In the genomic region with DNA sequence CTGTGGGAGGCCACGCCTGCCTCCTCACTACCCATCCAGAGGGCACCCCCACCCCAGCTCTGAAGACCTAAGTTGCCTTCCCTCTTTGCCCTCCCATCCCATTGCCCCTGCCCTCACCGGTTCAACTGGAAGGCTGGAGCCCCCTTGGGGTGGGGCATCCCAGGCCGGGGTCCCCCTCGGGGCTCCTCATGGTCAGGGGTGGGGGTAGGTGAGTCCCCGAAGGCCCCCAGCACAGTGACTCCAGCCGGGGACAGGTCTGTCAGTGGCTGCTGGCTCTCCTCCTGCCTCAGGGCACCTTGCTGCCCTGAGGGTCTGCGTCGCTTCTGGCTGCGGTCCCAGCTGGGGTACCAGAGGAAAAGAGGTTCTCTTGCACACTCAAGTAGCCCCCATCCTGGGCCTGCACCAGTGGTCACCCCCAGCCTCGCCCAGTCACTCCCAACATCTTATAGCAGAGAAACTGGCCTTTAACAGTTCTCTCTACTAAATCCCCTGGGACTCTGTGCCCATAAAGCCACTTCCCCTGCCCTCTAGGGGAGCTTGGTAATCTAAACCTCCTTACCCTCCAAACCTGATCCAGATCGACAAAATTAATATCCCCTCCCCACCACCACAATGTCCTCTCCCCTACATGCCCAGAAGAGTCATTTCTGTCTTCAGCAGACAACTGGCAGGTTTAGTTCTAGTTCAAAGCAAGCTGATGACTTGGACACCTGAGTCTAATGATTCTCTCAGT, we compare ENCODE assay signal across 2 cellular contexts.
TF ChIP-seq lines count a peak whose summit lies in the region.

No MANE protein-coding gene starts in this region.

TF ChIP-seq in SK-N-SH, 30 proteins besides CTCF, POLR2A, EP300 and RAD21 (continued from another document):
- no peak for TF ChIP-seq ZBTB33 (IDR thresholded peaks at IDR 0.05; ENCODE audit: borderline replicate concordance, low read depth)
- TF ChIP-seq POLR2AphosphoS5 (IDR thresholded peaks at IDR 0.05; ENCODE audit: low read depth, low read length), result 0 out of 2 replicates have a peak, but pooled peaks have one; percentile 26

TF ChIP-seq in SK-N-SH treated with all-trans-retinoic acid at 6 μM for 48 hours, 23 proteins besides CTCF, POLR2A, EP300 and RAD21 (continued from another document):
- TF ChIP-seq, protein P1, sequence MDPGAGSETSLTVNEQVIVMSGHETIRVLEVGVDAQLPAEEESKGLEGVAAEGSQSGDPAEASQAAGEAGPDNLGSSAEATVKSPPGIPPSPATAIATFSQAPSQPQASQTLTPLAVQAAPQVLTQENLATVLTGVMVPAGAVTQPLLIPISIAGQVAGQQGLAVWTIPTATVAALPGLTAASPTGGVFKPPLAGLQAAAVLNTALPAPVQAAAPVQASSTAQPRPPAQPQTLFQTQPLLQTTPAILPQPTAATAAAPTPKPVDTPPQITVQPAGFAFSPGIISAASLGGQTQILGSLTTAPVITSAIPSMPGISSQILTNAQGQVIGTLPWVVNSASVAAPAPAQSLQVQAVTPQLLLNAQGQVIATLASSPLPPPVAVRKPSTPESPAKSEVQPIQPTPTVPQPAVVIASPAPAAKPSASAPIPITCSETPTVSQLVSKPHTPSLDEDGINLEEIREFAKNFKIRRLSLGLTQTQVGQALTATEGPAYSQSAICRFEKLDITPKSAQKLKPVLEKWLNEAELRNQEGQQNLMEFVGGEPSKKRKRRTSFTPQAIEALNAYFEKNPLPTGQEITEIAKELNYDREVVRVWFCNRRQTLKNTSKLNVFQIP (CRISPR knock-in tag; IDR thresholded peaks at IDR 0.05; ENCODE audit: borderline replicate concordance, low read depth), result no peak
- no peak for TF ChIP-seq RARB (CRISPR knock-in tag; IDR thresholded peaks at IDR 0.05)
- TF ChIP-seq ESRRG (CRISPR knock-in tag; IDR thresholded peaks at IDR 0.05), result no peak
- TF ChIP-seq ZNF70 (CRISPR knock-in tag; IDR thresholded peaks at IDR 0.05), result no peak
- TF ChIP-seq PATZ1 (CRISPR knock-in tag; IDR thresholded peaks at IDR 0.05; ENCODE audit: borderline replicate concordance), result no peak
